ENCODE assay signal across 8 cellular contexts in the genomic region with DNA sequence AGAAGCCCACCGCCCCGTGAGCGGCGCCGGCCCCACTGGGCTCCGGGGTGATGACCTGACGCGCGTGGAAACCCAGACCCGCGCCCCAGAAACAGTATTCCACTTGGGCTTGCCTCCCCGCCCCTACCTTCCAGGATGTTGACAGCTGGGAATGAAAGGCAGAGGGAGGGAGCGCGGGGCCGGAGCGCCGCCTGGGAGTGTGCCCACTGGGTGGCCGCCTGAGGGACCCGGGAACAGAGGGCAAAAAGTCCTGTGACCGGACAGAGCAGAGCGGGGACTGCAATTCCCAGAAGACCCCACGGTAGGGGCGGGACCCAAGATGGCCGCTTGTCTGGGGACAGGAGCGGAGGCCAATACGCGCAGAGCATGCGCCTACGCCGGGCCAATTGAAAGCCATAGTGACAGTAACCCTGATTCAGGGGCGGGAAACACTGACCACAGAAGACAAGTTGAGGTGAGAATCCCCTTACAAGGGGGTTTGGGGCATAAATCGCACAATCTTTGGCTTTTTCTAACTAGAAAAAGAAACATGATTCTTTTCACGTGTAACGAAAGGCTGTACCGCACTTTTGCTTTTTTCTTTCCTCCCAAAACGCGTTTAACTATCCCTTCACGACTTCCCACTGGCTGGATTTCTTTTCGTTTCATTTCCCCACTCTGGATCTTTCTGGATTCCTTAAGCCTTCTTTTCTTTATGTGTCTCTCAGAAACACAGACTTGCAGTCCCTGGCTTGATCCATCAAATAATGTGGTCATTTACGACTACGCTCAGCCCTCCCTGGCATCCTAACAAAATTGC. TPM values are rescaled to one million over a fixed set of nuclear protein-coding genes. Genes with fewer than 3 reads are reported as not detected.
A peak's percentile ranks its signal among the peaks of the same experiment; 100 is the strongest.
DNase-seq lines count a peak whose midpoint lies in the region; ATAC-seq and TF ChIP-seq lines count a peak whose summit lies in the region.

FHIT (minus strand) TSS at position 279 of the 799 bp plus-strand sequence.

- H3K9me3 ChIP-seq in BLaER1: no peaks in the 10 kb centered on the region
- H3K9me3 ChIP-seq in colonic mucosa: no peaks in the 10 kb centered on the region

- H3K27me3 ChIP-seq in BLaER1 (no peaks in the 10 kb centered on the region), colonic mucosa (no peaks in the 10 kb centered on the region)

- peak within 1 kb of the TSS; percentile 93 for H3K4me2 ChIP-seq in BLaER1

- H3K4me1 ChIP-seq in BLaER1: peaks cover 18% of the 10 kb centered on the region
- no peaks in the 10 kb centered on the region for H3K4me1 ChIP-seq in colonic mucosa

- H3K4me3 ChIP-seq in BLaER1 (peak within 1 kb of the TSS; percentile 82), colonic mucosa (peak within 1 kb of the TSS; percentile 81)

- TF ChIP-seq CTCF in colonic mucosa (IDR thresholded peaks at IDR 0.05): no peak

- no peaks in the 10 kb centered on the region for H3K36me3 ChIP-seq in BLaER1
- no peaks in the 10 kb centered on the region for H3K36me3 ChIP-seq in colonic mucosa

- ATAC-seq in HG03439 (IDR thresholded peaks at IDR 0.05; ENCODE audit: unreplicated experiment): peak; percentile 93

- no peaks in the 10 kb centered on the region for H4K20me1 ChIP-seq in BLaER1

- DNase-seq in GM19238 (ENCODE audit: insufficient read length, low spot score): peak; percentile 76
- DNase-seq in NCI-H524 (lab: John Stamatoyannopoulos, UW): peak; percentile 92 to 95
- peak; percentile 83 to 89 for DNase-seq in activated CD4-positive, alpha-beta T cell treated with anti-CD3 and anti-CD28 coated beads for 4 hours
- peak; percentile 96 for DNase-seq in colonic mucosa
- DNase-seq in kidney tubule cell (ENCODE audit: low spot score): peak; percentile 96
- DNase-seq in stimulated activated CD4-positive, alpha-beta T cell treated with anti-CD3 and anti-CD28 coated beads, Interleukin-1b, Interleukin-23, amount 100 ng/mL, for 1 hour (ENCODE audit: low read depth in 2 of 2): peak; percentile 65 to 81

- H3K9ac ChIP-seq in BLaER1 (peak within 1 kb of the TSS; percentile 80), colonic mucosa (ENCODE audit: low read depth in 2 of 2, low read length in 2 of 2) (peak within 1 kb of the TSS; percentile 64 to 86)

- intact Hi-C loops in colonic mucosa (cut with DNase I): no loop called here

- peak within 1 kb of the TSS; percentile 81 for H3K27ac ChIP-seq in BLaER1
- H3K27ac ChIP-seq in colonic mucosa: peak within 1 kb of the TSS; percentile 63

RNA-seq across cellular contexts. Expression of gene FHIT, which starts in this region (rescaled TPM):
- total RNA-seq in colonic mucosa: 1 to 10 TPM; 7.7 to 9.4 TPM

Comparison
In these comparisons a context has a peak if more than half of its experiments do, and no peak if none do; other contexts are left out.
1. Peak in every context shown above with its lines: DNase-seq, ATAC-seq, H3K4me3 ChIP-seq and H3K27ac ChIP-seq.